In genomic region chr14:68523994-68524725, GRCh38 we compare ENCODE assay signal across 12 cellular contexts.
DNase-seq lines count a peak whose midpoint lies in the region; ATAC-seq, FAIRE-seq and TF ChIP-seq lines count a peak whose summit lies in the region.
"Had no signal": no experiment of that assay in that cellular context is flagged by ENCODE, and none has a peak within 500 bp of the region (broad histone marks: within the 10 kb centered on the region; RNA-seq: fewer than 3 reads in every experiment).

No MANE protein-coding gene starts in this region.

- H3K4me2 ChIP-seq in fibroblast of lung (ENCODE audit: extremely low read depth, insufficient read depth, low read length): no peak overlapping the region

- peaks cover 16% of the 10 kb centered on the region for H3K4me1 Mint-ChIP-seq in glutamatergic neuron (ENCODE audit: low read depth, unreplicated experiment)
- peaks cover 0 to 7% (median 2%) of the 10 kb centered on the region in 4 donors for H3K4me1 Mint-ChIP-seq in CD4-positive, alpha-beta memory T cell

- POLR2A ChIA-PET in CD4-positive, alpha-beta memory T cell (lab: Charles Lee; ENCODE audit: partially characterized antibody): no interaction called here

- H3K27me3 ChIP-seq in RWPE2 (ENCODE audit: insufficient read depth, poor library complexity, severe bottlenecking): no peaks in the 10 kb centered on the region
- no peaks in the 10 kb centered on the region for H3K27me3 ChIP-seq in fibroblast of lung (ENCODE audit: control insufficient read depth, insufficient read depth, low read length)
- no peaks in the 10 kb centered on the region for H3K27me3 ChIP-seq in muscle layer of duodenum (ENCODE audit: low read depth, low read length)
- H3K27me3 ChIP-seq in tibial artery: no peaks in the 10 kb centered on the region
- H3K27me3 ChIP-seq in BE2C: no peaks in the 10 kb centered on the region
- H3K27me3 ChIP-seq in CD4-positive, alpha-beta memory T cell (ENCODE audit: insufficient read depth, low read length): no peaks in the 10 kb centered on the region
- H3K27me3 ChIP-seq in small intestine (ENCODE audit: control insufficient read depth in 2 of 2, insufficient read depth in 2 of 2, low read length in 2 of 2): no peaks in the 10 kb centered on the region

- peak overlapping the region; percentile 95 for H3K27ac ChIP-seq in RWPE2 (ENCODE audit: poor library complexity, severe bottlenecking)
- peak overlapping the region; percentile 52 for H3K27ac ChIP-seq in fibroblast of lung (ENCODE audit: insufficient read depth, low read length)
- peak overlapping the region; percentile 58 for H3K27ac ChIP-seq in muscle layer of duodenum (ENCODE audit: low read length)
- H3K27ac ChIP-seq in tibial artery: peak overlapping the region; percentile 78 to 84
- no peak overlapping the region for H3K27ac ChIP-seq in CD4-positive, alpha-beta memory T cell (ENCODE audit: low read depth, low read length)
- peak overlapping the region in 1 of 2 donors; percentile 43 for H3K27ac ChIP-seq in small intestine (ENCODE audit: low read depth in 1 of 2, low read length in 1 of 2)

- no peak overlapping the region for H3K27ac Mint-ChIP-seq in glutamatergic neuron (ENCODE audit: unreplicated experiment)
- no peak overlapping the region for H3K27ac Mint-ChIP-seq in CD4-positive, alpha-beta memory T cell

- H3K9ac ChIP-seq in fibroblast of lung (ENCODE audit: insufficient read depth, low read length): no peak overlapping the region

- CTCF ChIA-PET in CD4-positive, alpha-beta memory T cell (lab: Charles Lee; ENCODE audit: partially characterized antibody): no interaction called here

- no peak for ATAC-seq in RWPE2 (ENCODE audit: low read depth)
- ATAC-seq: GM12878 had no signal

- H3K9me3 ChIP-seq in RWPE2 (ENCODE audit: severe bottlenecking) (no peaks in the 10 kb centered on the region), fibroblast of lung (ENCODE audit: control insufficient read depth, insufficient read depth, low read depth, low read length) (no peaks in the 10 kb centered on the region), muscle layer of duodenum (ENCODE audit: control insufficient read depth in 1 of 2, low read length in 2 of 2) (no peaks in the 10 kb centered on the region), tibial artery (no peaks in the 10 kb centered on the region), BE2C (no peaks in the 10 kb centered on the region), small intestine (ENCODE audit: control insufficient read depth, low read depth) (no peaks in the 10 kb centered on the region)
- no peaks in the 10 kb centered on the region for H3K9me3 ChIP-seq in CD4-positive, alpha-beta memory T cell (ENCODE audit: control insufficient read depth in 1 of 2, low read length in 2 of 2)

- 75 to 92% (median 80%) methylated on average over 12 of the region's 12 CpGs for WGBS in small intestine, 3 donors

- peaks cover 4% of the 10 kb centered on the region for H3K9me3 Mint-ChIP-seq in glutamatergic neuron (ENCODE audit: unreplicated experiment)
- H3K9me3 Mint-ChIP-seq in CD4-positive, alpha-beta memory T cell: peaks cover 0 to 6% (median under 1%) of the 10 kb centered on the region in 8 donors

- H4K20me1 ChIP-seq in fibroblast of lung (ENCODE audit: control insufficient read depth, extremely low read depth, insufficient read depth, low read length): no peaks in the 10 kb centered on the region

- peaks cover under 1% of the 10 kb centered on the region for H3K36me3 Mint-ChIP-seq in glutamatergic neuron (ENCODE audit: unreplicated experiment)
- peaks cover 0 to 6% of the 10 kb centered on the region in 2 donors for H3K36me3 Mint-ChIP-seq in CD4-positive, alpha-beta memory T cell

- no peak for DNase-seq in RWPE2 (ENCODE audit: low spot score)
- DNase-seq in fibroblast of lung (ENCODE audit: low read depth in 2 of 2): peak in 1 of 2 donors; percentile 36
- DNase-seq in tibial artery: no peak
- DNase-seq in BE2C: no peak
- no peak for DNase-seq in glutamatergic neuron
- DNase-seq in CD4-positive, alpha-beta memory T cell: no peak
- no peak for DNase-seq in small intestine
- DNase-seq: Calu3, NCI-H2081 had no signal

- intact Hi-C loops in tibial artery (cut with DNase I; ENCODE audit: low total_unique reads): no loop called here
- intact Hi-C loops in CD4-positive, alpha-beta memory T cell (cut with micrococcal nuclease): no loop called here

- FAIRE-seq in small intestine (lab: Jason Lieb, UNC): no peak
- FAIRE-seq: colon, GM12878 had no signal

- peak overlapping the region; percentile 37 for H2AFZ ChIP-seq in fibroblast of lung (ENCODE audit: low read length)

- no peak overlapping the region for H3K4me3 Mint-ChIP-seq in glutamatergic neuron (ENCODE audit: unreplicated experiment)
- no peak overlapping the region for H3K4me3 Mint-ChIP-seq in CD4-positive, alpha-beta memory T cell

- no peak overlapping the region for H3K4me3 ChIP-seq in RWPE2 (ENCODE audit: severe bottlenecking)
- no peak overlapping the region for H3K4me3 ChIP-seq in fibroblast of lung (replicated peaks in 1 of 4; ENCODE audit: control extremely low read depth in 1 of 4, insufficient read depth in 1 of 4, low read depth in 3 of 4, low read length in 4 of 4)
- no peak overlapping the region for H3K4me3 ChIP-seq in muscle layer of duodenum (ENCODE audit: low read depth in 1 of 2, low read length in 2 of 2)
- H3K4me3 ChIP-seq in tibial artery: no peak overlapping the region
- no peak overlapping the region for H3K4me3 ChIP-seq in BE2C (ENCODE audit: low read depth, low read length)
- H3K4me3 ChIP-seq in CD4-positive, alpha-beta memory T cell (ENCODE audit: low read length in 2 of 2): no peak overlapping the region
- no peak overlapping the region for H3K4me3 ChIP-seq in small intestine (ENCODE audit: low read depth in 1 of 2, low read length in 2 of 2)
- H3K4me3 ChIP-seq: GM12878 had no signal

- H3K4me1 ChIP-seq in RWPE2 (ENCODE audit: insufficient read depth, poor library complexity, severe bottlenecking): peaks cover 41% of the 10 kb centered on the region
- H3K4me1 ChIP-seq in fibroblast of lung (ENCODE audit: control insufficient read depth, extremely low read depth, insufficient read depth, low read length): peaks cover 21% of the 10 kb centered on the region
- H3K4me1 ChIP-seq in muscle layer of duodenum (ENCODE audit: control insufficient read depth in 1 of 2, insufficient read depth in 2 of 2, low read length in 2 of 2): peaks cover 35 to 37% of the 10 kb centered on the region in 2 donors
- H3K4me1 ChIP-seq in tibial artery: peaks cover 0 to 92% (median 63%) of the 10 kb centered on the region in 4 donors
- H3K4me1 ChIP-seq in BE2C: no peaks in the 10 kb centered on the region; the same call in 1 of the 2 replicates
- H3K4me1 ChIP-seq in CD4-positive, alpha-beta memory T cell (ENCODE audit: insufficient read depth, low read length): no peaks in the 10 kb centered on the region
- peaks cover 2 to 6% of the 10 kb centered on the region in 2 donors for H3K4me1 ChIP-seq in small intestine (ENCODE audit: control insufficient read depth in 2 of 2, insufficient read depth in 1 of 2, low read depth in 1 of 2, low read length in 1 of 2)

- H3K79me2 ChIP-seq in fibroblast of lung (ENCODE audit: control insufficient read depth, insufficient read depth, low read length): no peaks in the 10 kb centered on the region

- H3K36me3 ChIP-seq in RWPE2 (ENCODE audit: low read depth) (no peaks in the 10 kb centered on the region), fibroblast of lung (ENCODE audit: control insufficient read depth, insufficient read depth, low read length) (no peaks in the 10 kb centered on the region), muscle layer of duodenum (ENCODE audit: control insufficient read depth in 1 of 2, insufficient read depth in 2 of 2, low read length in 2 of 2) (no peaks in the 10 kb centered on the region), tibial artery (no peaks in the 10 kb centered on the region), BE2C (no peaks in the 10 kb centered on the region), small intestine (ENCODE audit: control insufficient read depth in 2 of 2, insufficient read depth in 2 of 2, low read length in 2 of 2) (no peaks in the 10 kb centered on the region)
- no peaks in the 10 kb centered on the region for H3K36me3 ChIP-seq in CD4-positive, alpha-beta memory T cell (ENCODE audit: insufficient read depth, low read length)

- peaks cover 2% of the 10 kb centered on the region for H3K27me3 Mint-ChIP-seq in glutamatergic neuron (ENCODE audit: unreplicated experiment)
- H3K27me3 Mint-ChIP-seq in CD4-positive, alpha-beta memory T cell: no peaks in the 10 kb centered on the region

- TF ChIP-seq CTCF in RWPE2 (IDR thresholded peaks at IDR 0.05; ENCODE audit: poor library complexity, severe bottlenecking) (no peak), fibroblast of lung (conservative IDR thresholded peaks at IDR 0.05 in 1 of 2, IDR thresholded peaks at IDR 0.05 in 1 of 2; ENCODE audit: low read depth in 1 of 2, low read length in 2 of 2) (peak; percentile 39 to 64), tibial artery (IDR thresholded peaks at IDR 0.05) (peak; percentile 31 to 42), BE2C (IDR thresholded peaks at IDR 0.05; ENCODE audit: low read depth, low read length) (no peak), glutamatergic neuron (IDR thresholded peaks at IDR 0.05; ENCODE audit: partially characterized antibody, unreplicated experiment) (no peak)

Comparison
In these comparisons a context has a peak if more than half of its experiments do, and no peak if none do; other contexts are left out.
1. CTCF ChIP-seq: peak in fibroblast of lung (2 of 2) and tibial artery (2 of 2); none in RWPE2 (single experiment), BE2C (single experiment) and glutamatergic neuron (single experiment).